14 cellular contexts compared by ENCODE assay signal in the genomic region with DNA sequence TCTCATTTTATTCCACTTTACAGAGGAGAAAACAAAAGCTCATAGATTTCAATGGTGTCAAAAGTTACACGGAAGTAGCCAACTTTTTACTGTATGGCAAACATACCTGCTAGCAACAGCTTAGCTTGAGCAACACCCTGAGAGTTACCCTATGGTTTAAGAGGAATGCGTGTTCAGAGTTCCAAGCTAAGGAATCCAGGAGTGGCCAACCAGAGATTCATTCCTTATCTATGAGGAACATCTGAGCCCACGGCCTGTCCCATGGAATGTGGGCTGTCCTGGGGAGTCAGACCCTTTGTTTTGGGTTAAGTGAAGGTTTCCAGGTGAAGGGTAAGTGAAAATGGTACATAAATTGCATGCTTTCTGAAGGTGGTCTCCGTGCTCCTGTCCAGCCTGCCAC.
DNase-seq lines count a peak whose midpoint lies in the region; ATAC-seq, FAIRE-seq and TF ChIP-seq lines count a peak whose summit lies in the region.
"Had no signal": no experiment of that assay in that cellular context is flagged by ENCODE, and none has a peak within 500 bp of the region (broad histone marks: within the 10 kb centered on the region; RNA-seq: fewer than 3 reads in every experiment).

No MANE protein-coding gene starts in this region.

- RAD21 ChIA-PET in HCT116 (lab: Charles Lee; ENCODE audit: low non-redundant PET in 1 of 2, low total read pairs in 2 of 2, uncharacterized antibody in 2 of 2, unreplicated experiment in 2 of 2): no interaction called here

- peak; percentile 93 for ATAC-seq in HCT116
- peak; percentile 82 for ATAC-seq in foreskin keratinocyte
- no peak for ATAC-seq in HG03097 (IDR thresholded peaks at IDR 0.05; ENCODE audit: low FRiP score, unreplicated experiment)
- no peak for ATAC-seq in HG02759 (IDR thresholded peaks at IDR 0.05; ENCODE audit: unreplicated experiment)
- ATAC-seq: stimulated activated naive CD8-positive, alpha-beta T cell treated with anti-CD3 and anti-CD28 coated beads, Interleukin-15, amount 100 ng/mL, for 72 hours had no signal

- H3K4me3 ChIP-seq in HCT116 (replicated peaks in 1 of 2; ENCODE audit: low read depth in 1 of 2, low read length in 2 of 2): peak overlapping the region in 1 of 2 experiments; percentile 18; a peak in 1 of 4 replicates
- H3K4me3 ChIP-seq in adipocyte (ENCODE audit: low read length): no peak overlapping the region
- no peak overlapping the region for H3K4me3 ChIP-seq in small intestine (ENCODE audit: low read depth in 1 of 2, low read length in 2 of 2)

- no peak overlapping the region for H2AFZ ChIP-seq in HCT116 (ENCODE audit: low read depth, low read length, poor library complexity, severe bottlenecking)

- H3K9me2 ChIP-seq in HCT116 (ENCODE audit: insufficient read depth): no peaks in the 10 kb centered on the region

- DNase-seq in HCT116 (ENCODE audit: low read depth, low spot score) (peak; percentile 15), adipocyte (ENCODE audit: low read depth) (peak; percentile 60), foreskin keratinocyte (peak; percentile 89 to 96), small intestine (peak; percentile 48), globus pallidus (ENCODE audit: low spot score) (no peak), inferior parietal cortex (ENCODE audit: extremely low spot score) (no peak)
- DNase-seq: activated CD4-positive, alpha-beta T cell treated with anti-CD3 and anti-CD28 coated beads for 4 hours; CD4-positive, alpha-beta memory T cell; NCI-H1436 treated with DMSO at 0.1 percent for 48 hours; stimulated activated CD4-positive, alpha-beta T cell treated with anti-CD3 and anti-CD28 coated beads, Interleukin-4, amount 100 ng/mL, for 4 hours; stimulated activated naive CD8-positive, alpha-beta T cell treated with anti-CD3 and anti-CD28 coated beads, Interleukin-15, amount 100 ng/mL, for 72 hours had no signal

- no peak for FAIRE-seq in small intestine (lab: Jason Lieb, UNC)
- FAIRE-seq: frontal cortex had no signal

- no peak for TF ChIP-seq CTCF in HCT116 (IDR thresholded peaks at IDR 0.05 in 2 of 3, conservative IDR thresholded peaks at IDR 0.05 in 1 of 3; ENCODE audit: borderline replicate concordance in 1 of 3, insufficient read depth in 1 of 3, low read depth in 2 of 3, low read length in 2 of 3)
- TF ChIP-seq CTCF in foreskin keratinocyte (conservative IDR thresholded peaks at IDR 0.05): no peak

- H3K27me3 ChIP-seq in HCT116 (ENCODE audit: insufficient read depth, low read length): no peaks in the 10 kb centered on the region
- H3K27me3 ChIP-seq in adipocyte (replicated peaks; ENCODE audit: control insufficient read depth, insufficient read depth, low read length): no peaks in the 10 kb centered on the region
- no peaks in the 10 kb centered on the region for H3K27me3 ChIP-seq in foreskin keratinocyte
- H3K27me3 ChIP-seq in small intestine (ENCODE audit: control insufficient read depth in 2 of 2, insufficient read depth in 2 of 2, low read length in 2 of 2): no peaks in the 10 kb centered on the region

- H4K20me1 ChIP-seq in HCT116 (ENCODE audit: insufficient read depth): no peaks in the 10 kb centered on the region

- no TSS peak for BruUV-seq in HCT116 (replicated peaks; lab: Mats Ljungman, UMichigan)

- no peak for TF ChIP-seq POLR2A in HCT116 (IDR thresholded peaks at IDR 0.05; ENCODE audit: borderline replicate concordance, extremely low read depth, insufficient read depth, insufficient read length)

- POLR2A ChIA-PET in HCT116 (lab: Charles Lee): no interaction called here

- H3K4me1 ChIP-seq in HCT116 (ENCODE audit: control insufficient read depth in 1 of 2, insufficient read depth in 2 of 2, low read length in 2 of 2) (peaks cover 16 to 20% of the 10 kb centered on the region in 2 experiments), adipocyte (ENCODE audit: control insufficient read depth, insufficient read depth, low read length) (peaks cover 17% of the 10 kb centered on the region), foreskin keratinocyte (peaks cover 38% of the 10 kb centered on the region), small intestine (ENCODE audit: control insufficient read depth in 2 of 2, insufficient read depth in 1 of 2, low read depth in 1 of 2, low read length in 1 of 2) (peaks cover 0 to 7% of the 10 kb centered on the region in 2 donors)

- peak overlapping the region; percentile 55 for H3K4me2 ChIP-seq in HCT116 (ENCODE audit: low read length)

- H3K36me3 ChIP-seq in HCT116 (ENCODE audit: control insufficient read depth in 1 of 2, insufficient read depth in 2 of 2, low read length in 2 of 2) (no peaks in the 10 kb centered on the region), adipocyte (ENCODE audit: control insufficient read depth, insufficient read depth, low read length, severe bottlenecking) (no peaks in the 10 kb centered on the region), small intestine (ENCODE audit: control insufficient read depth in 2 of 2, insufficient read depth in 2 of 2, low read length in 2 of 2) (no peaks in the 10 kb centered on the region)

- 51 to 68% (median 61%) methylated on average over 4 of the region's 4 CpGs for WGBS in small intestine, 3 donors

- H3K79me2 ChIP-seq in HCT116 (ENCODE audit: insufficient read depth, low read length): no peaks in the 10 kb centered on the region

- H3K9ac ChIP-seq in HCT116 (ENCODE audit: low read length) (peak overlapping the region; percentile 22), adipocyte (ENCODE audit: low read length) (no peak overlapping the region)

- no peaks in the 10 kb centered on the region for H3K9me3 ChIP-seq in HCT116 (ENCODE audit: control insufficient read depth in 1 of 2, insufficient read depth in 1 of 2, low read depth in 1 of 2, low read length in 2 of 2)
- no peaks in the 10 kb centered on the region for H3K9me3 ChIP-seq in adipocyte (ENCODE audit: control insufficient read depth, low read length)
- H3K9me3 ChIP-seq in small intestine (ENCODE audit: control insufficient read depth, low read depth): no peaks in the 10 kb centered on the region

- CTCF ChIA-PET in HCT116 (lab: Charles Lee): no interaction called here

- TF ChIP-seq RAD21 in HCT116 (IDR thresholded peaks at IDR 0.05; ENCODE audit: low read depth): no peak

- intact Hi-C loops in HCT116 (cut with micrococcal nuclease): no loop called here

- H3K27ac ChIP-seq in HCT116 (ENCODE audit: low read depth, low read length) (no peak overlapping the region), foreskin keratinocyte (peak overlapping the region; percentile 56), small intestine (ENCODE audit: low read depth in 1 of 2, low read length in 1 of 2) (peak overlapping the region in 1 of 2 donors; percentile 46)

TF ChIP-seq in HCT116, 20 proteins besides CTCF, POLR2A, EP300 and RAD21:
- TF ChIP-seq YY1 (IDR thresholded peaks at IDR 0.05; ENCODE audit: extremely low read depth, insufficient replicate concordance, low read depth, low read length) (no peak), JUND (IDR thresholded peaks at IDR 0.05) (no peak), ZNF274 (IDR thresholded peaks at IDR 0.05; ENCODE audit: low read depth, low read length) (no peak)
TF ChIP-seq in HCT116: peak in this region for 0.

Comparison
In these comparisons a context has a peak if more than half of its experiments do, and no peak if none do; other contexts are left out.
1. ATAC-seq: peak in HCT116 (single experiment) and foreskin keratinocyte (single experiment); none in HG03097 (single experiment) and HG02759 (single experiment).
2. DNase-seq: peak in HCT116 (single experiment), adipocyte (single experiment), foreskin keratinocyte (2 of 2) and small intestine (single experiment); none in globus pallidus (single experiment) and inferior parietal cortex (single experiment).